In the genomic region with DNA sequence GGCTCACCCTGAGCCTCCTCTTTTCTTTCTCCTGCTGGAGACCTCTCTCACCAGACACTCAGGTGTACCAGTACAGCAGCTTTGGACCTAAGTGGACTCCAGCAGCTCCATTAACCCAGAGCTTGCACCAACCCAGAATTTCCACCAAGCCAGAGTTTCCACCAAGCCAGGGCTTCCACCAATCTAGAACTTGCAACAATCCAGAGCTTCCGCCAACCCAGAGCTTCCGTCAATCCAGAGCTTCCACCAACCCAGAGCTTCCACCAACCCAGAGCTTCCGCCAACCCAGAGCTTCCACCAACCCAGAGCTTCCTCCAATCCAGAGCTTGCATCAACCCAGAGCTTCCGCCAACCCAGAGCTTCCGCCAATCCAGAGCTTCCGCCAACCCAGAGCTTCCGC, we compare ENCODE assay signal across 29 cellular contexts. TPM values are rescaled to one million over a fixed set of nuclear protein-coding genes. Genes with fewer than 3 reads are reported as not detected.
DNase-seq lines count a peak whose midpoint lies in the region; ATAC-seq, FAIRE-seq and TF ChIP-seq lines count a peak whose summit lies in the region.
"Had no signal": no experiment of that assay in that cellular context is flagged by ENCODE, and none has a peak within 500 bp of the region (broad histone marks: within the 10 kb centered on the region; RNA-seq: fewer than 3 reads in every experiment).

No MANE protein-coding gene starts in this region.

- TF ChIP-seq CTCF in RWPE2 (IDR thresholded peaks at IDR 0.05; ENCODE audit: poor library complexity, severe bottlenecking) (no peak), K562 (IDR thresholded peaks at IDR 0.05 in 2 of 3, conservative IDR thresholded peaks at IDR 0.05 in 1 of 3; ENCODE audit: insufficient read depth in 2 of 3, low read depth in 1 of 3, low read length in 3 of 3) (no peak), tibial nerve (IDR thresholded peaks at IDR 0.05) (no peak)

- H3K27ac ChIP-seq in RWPE2 (ENCODE audit: poor library complexity, severe bottlenecking) = no peak overlapping the region
- H3K27ac ChIP-seq in K562 (ENCODE audit: extremely low read depth, low read depth, low read length) = no peak overlapping the region
- no peak overlapping the region for H3K27ac ChIP-seq in tibial nerve
- H3K27ac ChIP-seq: PC-9 had no signal

- TF ChIP-seq POLR2A in K562 (conservative IDR thresholded peaks at IDR 0.05) (no peak), tibial nerve (IDR thresholded peaks at IDR 0.05) (no peak)

- H3K9me3 ChIP-seq in RWPE2 (ENCODE audit: severe bottlenecking) = no peaks in the 10 kb centered on the region
- no peaks in the 10 kb centered on the region; the same call in 1 of the 2 replicates for H3K9me3 ChIP-seq in K562 (replicated peaks; ENCODE audit: control insufficient read depth, insufficient read depth, low read depth, low read length)
- H3K9me3 ChIP-seq in tibial nerve = no peaks in the 10 kb centered on the region
- H3K9me3 ChIP-seq: BE2C had no signal

- no peak for TF ChIP-seq EP300 in K562 (IDR thresholded peaks at IDR 0.05; ENCODE audit: low read length)
- no peak for TF ChIP-seq EP300 in tibial nerve (IDR thresholded peaks at IDR 0.05)

- no peak for TF ChIP-seq RAD21 in K562 (CRISPR knock-in tag; conservative IDR thresholded peaks at IDR 0.05 in 1 of 2, IDR thresholded peaks at IDR 0.05 in 1 of 2)

- H3K4me3 ChIP-seq in RWPE2 (ENCODE audit: severe bottlenecking) (no peak overlapping the region), K562 (no peak overlapping the region), tibial nerve (no peak overlapping the region)
- H3K4me3 ChIP-seq: PC-9 had no signal

- no peak overlapping the region for H3K4me2 ChIP-seq in K562 (ENCODE audit: insufficient read depth, low read length)
- H3K4me2 ChIP-seq: PC-9 had no signal

- no TSS peak for BruUV-seq in K562 (replicated peaks; lab: Mats Ljungman, UMichigan)

- peaks cover 40% of the 10 kb centered on the region for H3K4me1 ChIP-seq in RWPE2 (ENCODE audit: insufficient read depth, poor library complexity, severe bottlenecking)
- peaks cover 0 to 11% of the 10 kb centered on the region in 2 experiments; a peak in 1 of 5 replicates for H3K4me1 ChIP-seq in K562 (replicated peaks in 1 of 2; ENCODE audit: control insufficient read depth in 2 of 2, insufficient read depth in 2 of 2, low read length in 2 of 2)
- peaks cover 0 to 54% (median 10%) of the 10 kb centered on the region in 4 donors for H3K4me1 ChIP-seq in tibial nerve

- H3K27me3 ChIP-seq in RWPE2 (ENCODE audit: insufficient read depth, poor library complexity, severe bottlenecking) (no peaks in the 10 kb centered on the region), K562 (ENCODE audit: control insufficient read depth in 2 of 2, insufficient read depth in 2 of 2, low read length in 2 of 2) (peaks cover 28 to 78% of the 10 kb centered on the region in 2 experiments), tibial nerve (no peaks in the 10 kb centered on the region)
- H3K27me3 ChIP-seq: BE2C had no signal

- no peaks in the 10 kb centered on the region for H3K79me2 ChIP-seq in K562 (ENCODE audit: control insufficient read depth, insufficient read depth, low read length)

- ATAC-seq in RWPE2 (ENCODE audit: low read depth) (no peak), K562 (no peak), GM21381 (IDR thresholded peaks at IDR 0.05; ENCODE audit: unreplicated experiment) (no peak)
- ATAC-seq: HepG2 had no signal

- H3K9me1 ChIP-seq in K562 (ENCODE audit: control insufficient read depth, insufficient read depth, low read length) = no peaks in the 10 kb centered on the region

- H2AFZ ChIP-seq in K562 (ENCODE audit: low read depth, low read length) = no peak overlapping the region
- H2AFZ ChIP-seq: PC-9 had no signal

- peak; percentile 11 for DNase-seq in RWPE2 (ENCODE audit: low spot score)
- no peak for DNase-seq in K562 (ENCODE audit: extremely low read depth in 1 of 4, low spot score in 3 of 4)
- peak; percentile 8 for DNase-seq in mesenteric fat pad (ENCODE audit: low spot score)
- DNase-seq in tibial nerve (ENCODE audit: low spot score in 2 of 2) = peak; percentile 3
- DNase-seq in ACHN = no peak
- DNase-seq in Kasumi-1 (lab: John Stamatoyannopoulos, UW) = no peak
- DNase-seq: BE2C; DMS153; MV-4-11; NCI-H1105; NCI-H1436 treated with DMSO at 0.1 percent for 48 hours; NCI-H187 treated with DMSO at 0.1 percent for 48 hours; NCI-H2171 treated with DMSO at 0.1 percent for 48 hours; NCI-H345; NCI-H510A treated with DMSO at 0.1 percent for 48 hours; NCI-H774; NK-92 treated with Interleukin-12 subunit alpha and Interleukin-12 subunit beta, amount 100 ng/mL, for 24 hours; PC-9; SHP77 had no signal

- intact Hi-C loops in K562 (cut with micrococcal nuclease) = no loop called here

- no peak overlapping the region for H3K9ac ChIP-seq in K562 (ENCODE audit: insufficient read depth in 1 of 2, low read depth in 2 of 2, low read length in 2 of 2)

- POLR2A ChIA-PET in K562 (lab: Yijun Ruan, JAX) = interaction anchor here (0.6 kb wide), 1 partner anchor 175 kb away, joined by 3 read pairs; no protein-coding TSS in a partner anchor

- in situ Hi-C loops in K562 (cut with MboI) (no loop called here), ACHN (cut with HindIII; ENCODE audit: low pct_ligation_motif_present, low pct_unique_long_range_greater_than_20kb, low sequenced_read_pairs) (no loop called here)

- no peak for FAIRE-seq in K562 (lab: Jason Lieb, UNC)
- FAIRE-seq: GM12892, H54, HepG2 had no signal

- H3K36me3 ChIP-seq in RWPE2 (ENCODE audit: low read depth) (no peaks in the 10 kb centered on the region), K562 (ENCODE audit: control insufficient read depth, insufficient read depth, low read length) (no peaks in the 10 kb centered on the region), tibial nerve (no peaks in the 10 kb centered on the region)
- H3K36me3 ChIP-seq: BE2C had no signal

- no peaks in the 10 kb centered on the region for H4K20me1 ChIP-seq in K562 (replicated peaks; ENCODE audit: control insufficient read depth, insufficient read depth, low read length)

- CTCF ChIA-PET in K562 (lab: Yijun Ruan, JAX; ENCODE audit: low intra/inter-chr PET ratio) = no interaction called here

- WGBS in K562 (ENCODE audit: insufficient coverage, low coverage, missing lambda C conversion rate) = 0% methylated on average over 7 of the region's 7 CpGs
- WGBS in tibial nerve, 2 donors = 89 to 96% methylated on average over 7 of the region's 7 CpGs

TF ChIP-seq in K562, 482 proteins besides CTCF, POLR2A, EP300 and RAD21 (continues in another document):
- TF ChIP-seq, protein P1, sequence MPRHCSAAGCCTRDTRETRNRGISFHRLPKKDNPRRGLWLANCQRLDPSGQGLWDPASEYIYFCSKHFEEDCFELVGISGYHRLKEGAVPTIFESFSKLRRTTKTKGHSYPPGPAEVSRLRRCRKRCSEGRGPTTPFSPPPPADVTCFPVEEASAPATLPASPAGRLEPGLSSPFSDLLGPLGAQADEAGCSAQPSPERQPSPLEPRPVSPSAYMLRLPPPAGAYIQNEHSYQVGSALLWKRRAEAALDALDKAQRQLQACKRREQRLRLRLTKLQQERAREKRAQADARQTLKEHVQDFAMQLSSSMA (CRISPR knock-in tag; IDR thresholded peaks at IDR 0.05) = no peak
- no peak for TF ChIP-seq CREB1 (IDR thresholded peaks at IDR 0.05)
- no peak for TF ChIP-seq CREB1 (CRISPR knock-in tag; IDR thresholded peaks at IDR 0.05)

RNA-seq across cellular contexts. Expression of gene CRYAA, which starts 23.2 kb away (rescaled TPM):
- total RNA-seq in K562 (2011; cell fraction: chromatin; rRNA removed; ENCODE audit: low replicate concordance) = not detected in 2 replicates
- total RNA-seq in K562 (2011; cell fraction: nucleolus; rRNA removed) = not detected in 2 replicates
- total RNA-seq in K562 (2011; cell fraction: nucleoplasm; rRNA removed) = not detected in 2 replicates
- total RNA-seq in K562 (2014; rRNA removed) = not detected in 2 replicates
- not detected in 2 replicates for total RNA-seq in K562 (2014; rRNA removed; fragmentation: Illumina TruSeq; extraction: Trizol)
- not detected in 2 replicates for total RNA-seq in K562 (2015; rRNA removed; fragmentation: Illumina TruSeq; extraction: Trizol)
- not detected in 2 replicates for total RNA-seq in K562 (2021)
- polyA plus RNA-seq in K562 (2011; rRNA removed) = not detected in 2 replicates
- not detected in 2 replicates for polyA plus RNA-seq in K562 (2011; cell fraction: cytosol; rRNA removed)
- polyA plus RNA-seq in K562 (2011; cell fraction: nucleus; rRNA removed) = not detected in 2 replicates
- polyA plus RNA-seq in K562 (2012) = not detected in 2 replicates
- not detected in 2 replicates for polyA plus RNA-seq in K562 (2014; fragmentation: Illumina TruSeq; extraction: Trizol)
- polyA plus RNA-seq in K562 (2014; fragmentation: Nextera tagmentation; extraction: Ambion mirVana) = not detected
- not detected in 2 replicates for polyA plus RNA-seq in K562 (2014; rRNA removed)
- polyA minus RNA-seq in K562 (2011; rRNA and poly(A)+ RNA removed) = not detected in 2 replicates
- polyA minus RNA-seq in K562 (2011; cell fraction: cytosol; rRNA and poly(A)+ RNA removed) = not detected in 2 replicates
- not detected in 2 replicates for polyA minus RNA-seq in K562 (2011; cell fraction: nucleus; rRNA and poly(A)+ RNA removed)
- total RNA-seq in mesenteric fat pad = not detected
- total RNA-seq in tibial nerve = not detected
- total RNA-seq: A673, HT1080, LHCN-M2, MCF 10A, PC-9, RPMI7951, SK-MEL-5 had no signal

Comparison
In these comparisons a context has a peak if more than half of its experiments do, and no peak if none do; other contexts are left out.
1. DNase-seq: peak in RWPE2 (single experiment), mesenteric fat pad (single experiment) and tibial nerve (2 of 2); none in K562 (0 of 4), ACHN (single experiment) and Kasumi-1 (0 of 2).